ENCODE assay signal across 9 cellular contexts in the genomic region with DNA sequence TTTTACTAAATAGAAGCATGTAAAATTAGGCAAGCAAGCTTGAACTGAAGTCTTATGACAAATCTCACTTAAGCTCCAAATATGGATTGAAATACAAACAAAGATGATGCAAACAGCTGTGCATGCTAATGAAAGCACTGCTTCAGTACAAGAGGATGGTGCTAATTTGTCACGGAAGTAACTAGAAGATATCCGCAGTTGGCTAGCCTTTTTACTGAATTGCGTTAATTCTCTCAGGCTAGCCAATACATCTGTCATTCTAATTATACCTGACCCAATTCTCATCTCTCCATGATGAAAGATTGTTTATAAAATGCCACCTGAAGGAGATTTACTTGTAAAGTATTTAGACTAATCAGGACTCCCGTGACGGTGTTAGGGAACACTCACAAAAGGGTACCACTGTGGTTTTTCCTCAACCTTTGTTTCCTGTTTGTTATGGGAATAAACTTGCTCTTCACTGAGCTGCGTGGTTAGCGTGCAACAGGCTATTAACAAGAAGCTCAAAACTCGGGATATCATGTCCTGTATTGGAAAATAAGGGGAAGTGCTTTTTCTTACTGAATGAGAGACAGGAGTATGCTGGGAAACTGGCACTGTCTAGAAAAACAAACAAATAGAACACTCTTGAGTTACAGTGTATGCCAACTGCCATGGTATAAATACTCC.
A peak's percentile ranks its signal among the peaks of the same experiment; 100 is the strongest.
DNase-seq lines count a peak whose midpoint lies in the region; ATAC-seq and TF ChIP-seq lines count a peak whose summit lies in the region.
"Had no signal": no experiment of that assay in that cellular context is flagged by ENCODE, and none has a peak within 500 bp of the region (broad histone marks: within the 10 kb centered on the region; RNA-seq: fewer than 3 reads in every experiment).

No MANE protein-coding gene starts in this region.

- no peak for TF ChIP-seq EP300 in gastroesophageal sphincter (IDR thresholded peaks at IDR 0.05)

- H3K4me3 ChIP-seq in gastroesophageal sphincter, result no peak overlapping the region

- ATAC-seq in gastroesophageal sphincter, result peak; percentile 69
- ATAC-seq in HG03025 (IDR thresholded peaks at IDR 0.05; ENCODE audit: low FRiP score, unreplicated experiment), result no peak
- ATAC-seq in GM21825 (IDR thresholded peaks at IDR 0.05; ENCODE audit: unreplicated experiment), result no peak

- peak; percentile 68 for DNase-seq in NCI-H1105 (lab: John Stamatoyannopoulos, UW)
- peak; percentile 8 for DNase-seq in RPMI7951 (ENCODE audit: low read depth)
- DNase-seq in stromal cell of bone marrow (ENCODE audit: low read depth), result peak; percentile 8
- DNase-seq in activated gamma-delta T cell treated with Interleukin-2 at 50 U/mL for 16 hours, result no peak
- DNase-seq: activated CD4-positive, CD25-positive, alpha-beta regulatory T cell; activated naive CD8-positive, alpha-beta T cell treated with anti-CD3 and anti-CD28 coated beads for 36 hours had no signal

- TF ChIP-seq POLR2A in gastroesophageal sphincter (IDR thresholded peaks at IDR 0.05), result no peak

- WGBS in gastroesophageal sphincter (ENCODE audit: low coverage in 1 of 2), 2 donors, result 43 to 46% methylated on average over 8 of the region's 8 CpGs

- H3K4me1 ChIP-seq in gastroesophageal sphincter, result peaks cover 0 to 6% (median 0%) of the 10 kb centered on the region in 3 donors

- peak overlapping the region in 2 of 4 donors; percentile 22 to 34 for H3K27ac ChIP-seq in gastroesophageal sphincter

- no peaks in the 10 kb centered on the region for H3K27me3 ChIP-seq in gastroesophageal sphincter

- TF ChIP-seq CTCF in gastroesophageal sphincter (IDR thresholded peaks at IDR 0.05), result no peak

- peaks cover 0 to 2% of the 10 kb centered on the region in 2 donors for H3K36me3 ChIP-seq in gastroesophageal sphincter

- H3K9me3 ChIP-seq in gastroesophageal sphincter, result no peaks in the 10 kb centered on the region
